Comparison of ENCODE assay signal across 8 cellular contexts in the genomic region with DNA sequence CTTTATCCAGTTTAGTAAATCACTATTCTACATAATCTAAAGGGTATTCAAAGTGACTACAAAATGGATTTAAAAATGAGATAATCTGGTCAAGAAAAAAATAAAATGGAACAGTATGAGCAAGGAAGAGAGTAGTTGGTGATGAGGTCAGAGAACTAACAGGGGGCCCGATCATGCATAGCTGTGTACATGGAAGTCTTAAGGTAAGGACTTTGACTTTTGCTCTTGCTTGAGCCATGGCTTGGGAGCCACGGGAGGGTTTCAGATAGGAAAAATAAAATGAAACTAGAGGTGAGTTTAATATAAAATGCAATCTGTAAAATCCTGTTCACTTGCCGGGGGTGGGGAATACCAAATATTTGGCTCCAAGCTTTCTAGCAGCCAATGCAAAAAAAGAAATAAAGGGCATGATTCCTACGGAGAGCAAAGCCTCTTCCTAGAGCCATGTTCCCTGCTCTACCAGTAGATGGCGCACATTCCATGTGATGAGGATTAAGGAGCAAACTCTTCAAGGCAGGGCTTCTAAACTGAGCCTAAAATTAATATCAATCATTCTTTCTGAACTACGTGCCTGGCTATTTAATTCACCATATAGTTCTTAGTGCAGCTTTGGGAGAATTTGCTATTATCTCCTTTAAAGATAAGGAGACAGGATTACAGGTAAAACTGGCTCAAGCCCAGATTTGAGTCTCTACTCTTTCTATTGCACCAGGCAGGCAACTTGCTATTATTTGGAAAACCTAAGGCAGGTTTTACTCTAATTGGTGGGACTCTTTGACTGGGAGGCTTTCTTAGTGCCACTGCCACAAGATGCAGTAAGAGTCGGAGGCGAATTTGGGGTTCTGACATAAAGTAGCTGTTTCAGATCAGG. TPM values are rescaled to one million over a fixed set of nuclear protein-coding genes. Genes with fewer than 3 reads are reported as not detected.
DNase-seq lines count a peak whose midpoint lies in the region; ATAC-seq and TF ChIP-seq lines count a peak whose summit lies in the region.

No MANE protein-coding gene starts in this region.

- H4K20me1 ChIP-seq in osteoblast (ENCODE audit: insufficient read depth, low read length), result no peaks in the 10 kb centered on the region

- ATAC-seq in HG03095 (IDR thresholded peaks at IDR 0.05; ENCODE audit: unreplicated experiment), result peak; percentile 84
- no peak for ATAC-seq in HG03457 (IDR thresholded peaks at IDR 0.05; ENCODE audit: unreplicated experiment)

- DNase-seq in A673 (ENCODE audit: low spot score), result peak; percentile 73
- DNase-seq in NCI-H748 (lab: John Stamatoyannopoulos, UW; ENCODE audit: unreplicated experiment), result peak; percentile 71
- peak; percentile 38 for DNase-seq in activated CD4-positive, alpha-beta memory T cell treated with anti-CD3 and anti-CD28 coated beads, Interleukin-2, amount 10 ng/mL, durations not matched to agents 7 days and 5 days
- peak; percentile 64 for DNase-seq in fibroblast of mammary gland (ENCODE audit: low read depth)
- peak; percentile 90 for DNase-seq in osteoblast (ENCODE audit: insufficient read length, low spot score, missing footprints)

- H3K4me1 ChIP-seq in A673 (ENCODE audit: insufficient read depth, low read length, poor library complexity, severe bottlenecking) (no peaks in the 10 kb centered on the region), osteoblast (ENCODE audit: insufficient read depth, low read length) (no peaks in the 10 kb centered on the region)

- no peak overlapping the region for H3K27ac ChIP-seq in A673 (ENCODE audit: low read depth, low read length, poor library complexity, severe bottlenecking)
- no peak overlapping the region for H3K27ac ChIP-seq in osteoblast (ENCODE audit: low read depth, low read length)

- H3K9me3 Mint-ChIP-seq in activated CD4-positive, alpha-beta memory T cell treated with anti-CD3 and anti-CD28 coated beads, Interleukin-2, amount 10 ng/mL, durations not matched to agents 7 days and 5 days, result no peaks in the 10 kb centered on the region

- TF ChIP-seq CTCF in A673 (conservative IDR thresholded peaks at IDR 0.05; ENCODE audit: low read depth, low read length) (peak; percentile 91), GM12872 (IDR thresholded peaks at IDR 0.05; ENCODE audit: insufficient read depth, low read depth, low read length) (peak; percentile 80), fibroblast of mammary gland (conservative IDR thresholded peaks at IDR 0.05; ENCODE audit: control insufficient read depth, insufficient read depth, low read depth, low read length) (peak; percentile 98), osteoblast (IDR thresholded peaks at IDR 0.05; ENCODE audit: extremely low read depth, low read depth, low read length) (peak; percentile 90)

- H3K27ac Mint-ChIP-seq in activated CD4-positive, alpha-beta memory T cell treated with anti-CD3 and anti-CD28 coated beads, Interleukin-2, amount 10 ng/mL, durations not matched to agents 7 days and 5 days, result no peak overlapping the region

- H3K27me3 ChIP-seq in A673 (replicated peaks; ENCODE audit: insufficient read depth, low read depth, low read length, poor library complexity) (no peaks in the 10 kb centered on the region), osteoblast (ENCODE audit: insufficient read depth, low read length) (peaks cover 3% of the 10 kb centered on the region)

- peaks cover 2% of the 10 kb centered on the region for H3K4me1 Mint-ChIP-seq in activated CD4-positive, alpha-beta memory T cell treated with anti-CD3 and anti-CD28 coated beads, Interleukin-2, amount 10 ng/mL, durations not matched to agents 7 days and 5 days

- H3K36me3 ChIP-seq in A673 (ENCODE audit: insufficient read depth, low read length, poor library complexity, severe bottlenecking) (no peaks in the 10 kb centered on the region), osteoblast (ENCODE audit: insufficient read depth, low read length) (no peaks in the 10 kb centered on the region)

- POLR2A ChIA-PET in A673 (lab: Charles Lee; ENCODE audit: low non-redundant PET), result no interaction called here
- POLR2A ChIA-PET in activated CD4-positive, alpha-beta memory T cell treated with anti-CD3 and anti-CD28 coated beads, Interleukin-2, amount 10 ng/mL, durations not matched to agents 7 days and 5 days (lab: Charles Lee), result no interaction called here

- BruUV-seq in A673 (replicated peaks; lab: Mats Ljungman, UMichigan), result no TSS peak

- H3K36me3 Mint-ChIP-seq in activated CD4-positive, alpha-beta memory T cell treated with anti-CD3 and anti-CD28 coated beads, Interleukin-2, amount 10 ng/mL, durations not matched to agents 7 days and 5 days (ENCODE audit: low read depth), result no peaks in the 10 kb centered on the region

- H3K9me3 ChIP-seq in A673 (ENCODE audit: low read depth, low read length, poor library complexity, severe bottlenecking) (no peaks in the 10 kb centered on the region), osteoblast (ENCODE audit: low read depth, low read length) (no peaks in the 10 kb centered on the region)

- H3K4me3 ChIP-seq in A673 (ENCODE audit: low read depth, low read length, poor library complexity, severe bottlenecking), result no peak overlapping the region
- no peak overlapping the region for H3K4me3 ChIP-seq in fibroblast of mammary gland (ENCODE audit: control insufficient read depth, low read depth, low read length)
- no peak overlapping the region for H3K4me3 ChIP-seq in osteoblast (ENCODE audit: insufficient read depth, low read length)

- intact Hi-C loops in A673 (cut with micrococcal nuclease; ENCODE audit: unreplicated experiment), result loop anchor here (5.0 to 10.0 kb wide), 4 partner anchors 33 to 669 kb away; a partner anchor contains a TSS

- H3K4me2 ChIP-seq in osteoblast (ENCODE audit: insufficient read depth, low read length), result no peak overlapping the region

- no peak overlapping the region for H2AFZ ChIP-seq in osteoblast (ENCODE audit: low read length)

- H3K4me3 Mint-ChIP-seq in activated CD4-positive, alpha-beta memory T cell treated with anti-CD3 and anti-CD28 coated beads, Interleukin-2, amount 10 ng/mL, durations not matched to agents 7 days and 5 days, result no peak overlapping the region

- CTCF ChIA-PET in A673 (lab: Charles Lee), result no interaction called here
- CTCF ChIA-PET in activated CD4-positive, alpha-beta memory T cell treated with anti-CD3 and anti-CD28 coated beads, Interleukin-2, amount 10 ng/mL, durations not matched to agents 7 days and 5 days (lab: Charles Lee), result interaction anchor here (1.2 to 1.9 kb wide), 3 partner anchors 10 to 443 kb away, joined by 3 to 11 read pairs (median 3); no protein-coding TSS in a partner anchor

- no peaks in the 10 kb centered on the region for H3K79me2 ChIP-seq in osteoblast (ENCODE audit: insufficient read depth, low read length)

- H3K27me3 Mint-ChIP-seq in activated CD4-positive, alpha-beta memory T cell treated with anti-CD3 and anti-CD28 coated beads, Interleukin-2, amount 10 ng/mL, durations not matched to agents 7 days and 5 days, result peaks cover 1% of the 10 kb centered on the region

RNA-seq across cellular contexts. Expression of a gene that starts 6.8 kb away (rescaled TPM):
- total RNA-seq in A673 (2021) (21.4 and 25.3 TPM in 2 replicates), osteoblast (13.0 and 13.8 TPM in 2 replicates)
- 1 to 10 TPM; 3.0 TPM for total RNA-seq in activated CD4-positive, alpha-beta memory T cell treated with anti-CD3 and anti-CD28 coated beads, Interleukin-2, amount 10 ng/mL, durations not matched to agents 7 days and 5 days

RNA-seq across cellular contexts. Expression of a gene that starts 36.3 kb away (rescaled TPM):
- total RNA-seq in A673 (2021) (6.4 and 6.7 TPM in 2 replicates), osteoblast (3.6 and 4.1 TPM in 2 replicates)
- total RNA-seq in activated CD4-positive, alpha-beta memory T cell treated with anti-CD3 and anti-CD28 coated beads, Interleukin-2, amount 10 ng/mL, durations not matched to agents 7 days and 5 days, result 1 to 10 TPM; 2.1 to 2.4 TPM

Comparison
In these comparisons a context has a peak if more than half of its experiments do, and no peak if none do; other contexts are left out.
1. DNase-seq: peak in every context shown above with its lines; median percentile 90 in osteoblast; 73 in A673; 71 in NCI-H748; 64 in fibroblast of mammary gland; 38 in activated CD4-positive, alpha-beta memory T cell treated with anti-CD3 and anti-CD28 coated beads, Interleukin-2, amount 10 ng/mL, durations not matched to agents 7 days and 5 days.